In the genomic region with DNA sequence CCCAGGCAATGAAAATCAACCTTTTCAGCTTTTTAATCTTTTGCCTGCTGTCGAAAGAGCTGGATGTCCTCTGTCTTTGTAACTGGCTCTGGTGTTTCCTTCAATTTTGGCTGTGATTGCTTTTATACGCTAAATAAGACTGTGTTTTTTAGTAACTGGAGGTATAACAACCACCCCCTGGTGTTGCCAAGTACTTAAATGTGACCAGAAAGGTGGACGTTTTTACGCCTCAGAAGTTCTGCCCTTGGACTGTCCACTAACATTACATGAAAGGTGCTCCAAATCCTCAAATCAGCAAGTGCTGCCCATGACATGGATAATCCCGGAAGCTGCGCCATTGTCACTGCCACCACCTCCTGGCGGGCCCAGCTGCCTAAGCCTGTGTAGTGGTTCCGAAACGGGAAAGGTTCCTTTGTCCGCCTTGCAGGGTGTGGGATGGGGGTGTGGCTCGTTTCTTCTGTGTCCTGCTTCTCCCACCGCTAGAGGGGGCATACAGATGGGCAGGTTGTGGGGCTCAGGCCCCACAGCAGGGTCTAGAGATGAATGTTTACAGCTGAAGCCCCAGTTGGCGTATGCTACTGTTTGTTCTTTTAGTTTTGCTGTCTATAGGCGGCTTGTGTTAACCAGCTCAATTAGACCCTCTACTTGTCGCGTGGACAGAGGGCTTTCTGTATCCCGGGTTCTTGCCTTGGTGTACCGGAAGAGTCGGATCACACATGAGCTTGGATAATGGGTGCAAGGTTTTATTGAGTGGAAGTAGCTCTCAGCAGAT, we compare ENCODE assay signal across 8 cellular contexts.
DNase-seq lines count a peak whose midpoint lies in the region; ATAC-seq lines count a peak whose summit lies in the region.

No MANE protein-coding gene starts in this region.

- H3K27me3 Mint-ChIP-seq in activated naive CD8-positive, alpha-beta T cell treated with anti-CD3 and anti-CD28 coated beads for 36 hours = peaks cover 7% of the 10 kb centered on the region

- peaks cover 2% of the 10 kb centered on the region for H3K4me1 Mint-ChIP-seq in activated naive CD8-positive, alpha-beta T cell treated with anti-CD3 and anti-CD28 coated beads for 36 hours

- no peak overlapping the region for H3K4me3 Mint-ChIP-seq in activated naive CD8-positive, alpha-beta T cell treated with anti-CD3 and anti-CD28 coated beads for 36 hours

- no peak for ATAC-seq in HG03571 (IDR thresholded peaks at IDR 0.05; ENCODE audit: unreplicated experiment)

- H3K9me3 Mint-ChIP-seq in activated naive CD8-positive, alpha-beta T cell treated with anti-CD3 and anti-CD28 coated beads for 36 hours = no peaks in the 10 kb centered on the region

- H3K36me3 Mint-ChIP-seq in activated naive CD8-positive, alpha-beta T cell treated with anti-CD3 and anti-CD28 coated beads for 36 hours = no peaks in the 10 kb centered on the region

- DNase-seq in EH (ENCODE audit: low read depth) (peak; percentile 63), KBM-7 (peak; percentile 67), kidney tubule cell (ENCODE audit: low spot score) (peak; percentile 9), NCI-H345 treated with DMSO at 0.1 percent for 48 hours (lab: John Stamatoyannopoulos, UW; ENCODE audit: unreplicated experiment) (no peak)
- peak; percentile 14 for DNase-seq in activated naive CD8-positive, alpha-beta T cell treated with anti-CD3 and anti-CD28 coated beads for 36 hours
- DNase-seq in activated effector memory CD4-positive, alpha-beta T cell treated with anti-CD3 and anti-CD28 coated beads, Interleukin-2, amount 50 U/mL, for 16 hours = no peak
- no peak for DNase-seq in activated naive CD4-positive, alpha-beta T cell treated with Interleukin-2 at 50 U/mL for 16 hours

- no peak overlapping the region for H3K27ac Mint-ChIP-seq in activated naive CD8-positive, alpha-beta T cell treated with anti-CD3 and anti-CD28 coated beads for 36 hours

- in situ Hi-C loops in KBM-7 (cut with MboI; ENCODE audit: low pct_unique_long_range_greater_than_20kb, low sequenced_read_pairs) = no loop called here

Comparison
In these comparisons a context has a peak if more than half of its experiments do, and no peak if none do; other contexts are left out.
1. DNase-seq: peak in EH (single experiment), KBM-7 (single experiment), activated naive CD8-positive, alpha-beta T cell treated with anti-CD3 and anti-CD28 coated beads for 36 hours (single experiment) and kidney tubule cell (single experiment); none in activated effector memory CD4-positive, alpha-beta T cell treated with anti-CD3 and anti-CD28 coated beads, Interleukin-2, amount 50 U/mL, for 16 hours (single experiment), NCI-H345 treated with DMSO at 0.1 percent for 48 hours (single experiment) and activated naive CD4-positive, alpha-beta T cell treated with Interleukin-2 at 50 U/mL for 16 hours (single experiment).